Comparison of ENCODE assay signal across 8 cellular contexts in genomic region chr2:27086722-27087446, GRCh38. TPM values are rescaled to one million over a fixed set of nuclear protein-coding genes. Genes with fewer than 3 reads are reported as not detected.
A peak's percentile ranks its signal among the peaks of the same experiment; 100 is the strongest.
DNase-seq lines count a peak whose midpoint lies in the region; ATAC-seq and TF ChIP-seq lines count a peak whose summit lies in the region.

Gene KHK (plus strand): TSS chr2:27086772. CDS start chr2:27087260, 488 bp downstream.

- H3K4me1 ChIP-seq in hepatocyte (ENCODE audit: insufficient read depth) (peaks cover 13% of the 10 kb centered on the region), sigmoid colon (peaks cover 0 to 55% (median 51%) of the 10 kb centered on the region in 4 donors)

- H3K9me3 ChIP-seq in hepatocyte (ENCODE audit: low read depth), result no peaks in the 10 kb centered on the region
- H3K9me3 ChIP-seq in sigmoid colon, result no peaks in the 10 kb centered on the region

- H3K27me3 ChIP-seq in hepatocyte (no peaks in the 10 kb centered on the region), sigmoid colon (no peaks in the 10 kb centered on the region)

- H3K36me3 ChIP-seq in hepatocyte (replicated peaks; ENCODE audit: insufficient read depth, low read depth) (no peaks in the 10 kb centered on the region), sigmoid colon (peaks cover 8 to 20% (median 12%) of the 10 kb centered on the region in 4 donors)

- peak within 1 kb of the TSS; percentile 96 for H2AFZ ChIP-seq in hepatocyte

- H4K20me1 ChIP-seq in hepatocyte (ENCODE audit: insufficient read depth, poor library complexity, severe bottlenecking), result peaks cover 3% of the 10 kb centered on the region

- no peaks in the 10 kb centered on the region for H3K9me3 Mint-ChIP-seq in activated naive CD4-positive, alpha-beta T cell treated with anti-CD3 and anti-CD28 coated beads, Interleukin-2, amount 50 U/mL, for 72 hours

- 5% methylated on average over 29 of the region's 49 CpGs for WGBS in hepatocyte (ENCODE audit: low lambda C conversion rate, missing lambda C conversion rate)
- 4 to 7% methylated on average over 49 of the region's 49 CpGs for WGBS in sigmoid colon, 2 donors

- H3K79me2 ChIP-seq in hepatocyte, result peaks cover under 1% of the 10 kb centered on the region

- TF ChIP-seq POLR2A in sigmoid colon (IDR thresholded peaks at IDR 0.05), result no peak

- H3K9me2 ChIP-seq in hepatocyte (replicated peaks; ENCODE audit: insufficient read depth), result no peaks in the 10 kb centered on the region

- TF ChIP-seq CTCF in hepatocyte (IDR thresholded peaks at IDR 0.05; ENCODE audit: poor library complexity), result no peak
- TF ChIP-seq CTCF in sigmoid colon (IDR thresholded peaks at IDR 0.05), result no peak

- intact Hi-C loops in sigmoid colon (cut with DNase I), result loop anchor here (1.0 to 5.0 kb wide), 3 partner anchors 37 to 125 kb away; partner anchors contain the start of genes ATRAID, SLC5A6 and TMEM214

- ATAC-seq in GM19463 (IDR thresholded peaks at IDR 0.05; ENCODE audit: unreplicated experiment), result peak; percentile 5
- peak; percentile 13 for ATAC-seq in activated naive CD4-positive, alpha-beta T cell treated with anti-CD3 and anti-CD28 coated beads, Interleukin-2, amount 50 U/mL, for 72 hours

- H3K4me2 ChIP-seq in hepatocyte, result peak within 1 kb of the TSS; percentile 100

- H3K27ac ChIP-seq in hepatocyte, result peak within 1 kb of the TSS; percentile 96
- peak within 1 kb of the TSS; percentile 88 to 98 (median 96) for H3K27ac ChIP-seq in sigmoid colon

- DNase-seq in EL (peak; percentile 44), NCI-H1105 treated with DMSO at 0.1 percent for 48 hours (lab: John Stamatoyannopoulos, UW) (peak; percentile 75), hepatocyte (ENCODE audit: low spot score) (peak; percentile 68), sigmoid colon (peak; percentile 88), dedifferentiated amniotic fluid mesenchymal stem cell (ENCODE audit: extremely low spot score) (no peak), cerebellar nuclear complex (lab: John Stamatoyannopoulos, UW) (no peak)
- peak in 1 of 2 donors; percentile 30 for DNase-seq in activated naive CD4-positive, alpha-beta T cell treated with anti-CD3 and anti-CD28 coated beads, Interleukin-2, amount 50 U/mL, for 72 hours (ENCODE audit: low spot score in 2 of 2)

- peak within 1 kb of the TSS; percentile 60 to 85 for H3K27ac Mint-ChIP-seq in activated naive CD4-positive, alpha-beta T cell treated with anti-CD3 and anti-CD28 coated beads, Interleukin-2, amount 50 U/mL, for 72 hours

- TF ChIP-seq EP300 in sigmoid colon (IDR thresholded peaks at IDR 0.05), result no peak

- peak within 1 kb of the TSS; percentile 91 for H3K4me3 ChIP-seq in hepatocyte
- H3K4me3 ChIP-seq in sigmoid colon, result peak within 1 kb of the TSS; percentile 46 to 63 (median 55)

- no peaks in the 10 kb centered on the region for H3K36me3 Mint-ChIP-seq in activated naive CD4-positive, alpha-beta T cell treated with anti-CD3 and anti-CD28 coated beads, Interleukin-2, amount 50 U/mL, for 72 hours

RNA-seq across cellular contexts. Expression of gene KHK, which starts in this region (rescaled TPM):
- 10 to 100 TPM; 10.6 to 16.3 TPM for total RNA-seq in activated naive CD4-positive, alpha-beta T cell treated with anti-CD3 and anti-CD28 coated beads, Interleukin-2, amount 50 U/mL, for 72 hours
- total RNA-seq in hepatocyte, result 26.1 and 28.7 TPM in 2 replicates
- polyA plus RNA-seq in hepatocyte, result 57.7 and 73.1 TPM in 2 replicates
- total RNA-seq in sigmoid colon, result 1 to 10 TPM; 1.6 to 5.3 (median 3.8) TPM
- polyA plus RNA-seq in sigmoid colon, result 10 to 100 TPM in 1 of 3 donors, 1 to 10 TPM in 2; 2.4 to 12.7 (median 6.7) TPM

Comparison
In these comparisons a context has a peak if more than half of its experiments do, and no peak if none do; other contexts are left out.
1. DNase-seq: peak in EL (single experiment), NCI-H1105 treated with DMSO at 0.1 percent for 48 hours (single experiment), hepatocyte (single experiment) and sigmoid colon (single experiment); none in dedifferentiated amniotic fluid mesenchymal stem cell (single experiment) and cerebellar nuclear complex (0 of 2).